Comparison of ENCODE assay signal across 17 cellular contexts in the genomic region with DNA sequence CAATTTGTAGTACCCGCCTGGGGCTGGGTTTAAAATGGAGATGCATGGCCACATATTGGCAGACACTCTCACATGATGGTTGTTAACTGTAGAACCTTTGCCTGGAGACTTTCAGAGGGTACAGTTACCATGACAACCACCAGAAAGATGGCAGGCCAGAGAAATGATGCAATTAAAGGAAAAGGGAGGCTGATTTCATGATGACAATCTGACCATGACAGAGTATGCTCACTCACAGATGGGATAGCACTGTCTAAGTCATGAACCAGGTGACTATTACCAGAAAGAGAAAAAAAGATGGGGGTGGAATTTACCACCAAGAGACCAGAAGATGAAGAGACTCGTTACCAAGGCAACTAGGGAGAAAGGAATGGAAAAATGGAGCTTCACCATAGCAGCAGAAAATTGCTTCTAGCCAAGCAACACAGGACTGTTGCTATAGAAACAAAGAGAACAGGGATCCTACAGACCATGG. TPM values are rescaled to one million over a fixed set of nuclear protein-coding genes. Genes with fewer than 3 reads are reported as not detected.
A peak's percentile ranks its signal among the peaks of the same experiment; 100 is the strongest.
DNase-seq lines count a peak whose midpoint lies in the region; ATAC-seq and TF ChIP-seq lines count a peak whose summit lies in the region.
"Had no signal": no experiment of that assay in that cellular context is flagged by ENCODE, and none has a peak within 500 bp of the region (broad histone marks: within the 10 kb centered on the region; RNA-seq: fewer than 3 reads in every experiment).

No MANE protein-coding gene starts in this region.

- WGBS in esophagus muscularis mucosa: 84% methylated on average over 2 of the region's 2 CpGs

- intact Hi-C loops in esophagus muscularis mucosa (cut with DNase I): no loop called here

- no peaks in the 10 kb centered on the region for H3K27me3 ChIP-seq in esophagus muscularis mucosa
- H3K27me3 ChIP-seq: BE2C had no signal

- TF ChIP-seq CTCF in esophagus muscularis mucosa (IDR thresholded peaks at IDR 0.05): no peak

- no peaks in the 10 kb centered on the region for H3K9me3 ChIP-seq in esophagus muscularis mucosa
- H3K9me3 ChIP-seq: BE2C had no signal

- no peak for TF ChIP-seq POLR2A in esophagus muscularis mucosa (IDR thresholded peaks at IDR 0.05; ENCODE audit: low read depth)

- H3K27ac ChIP-seq in esophagus muscularis mucosa (replicated peaks in 1 of 4): no peak overlapping the region
- H3K27ac ChIP-seq: parathyroid adenoma, SK-N-MC had no signal

- no peak for TF ChIP-seq EP300 in esophagus muscularis mucosa (IDR thresholded peaks at IDR 0.05)

- H3K36me3 ChIP-seq in esophagus muscularis mucosa: no peaks in the 10 kb centered on the region
- H3K36me3 ChIP-seq: BE2C had no signal

- H3K4me1 ChIP-seq in esophagus muscularis mucosa: peaks cover 9 to 17% (median 16%) of the 10 kb centered on the region in 4 donors
- H3K4me1 ChIP-seq: BE2C, parathyroid adenoma had no signal

- ATAC-seq in HG03469 (IDR thresholded peaks at IDR 0.05; ENCODE audit: unreplicated experiment): no peak
- ATAC-seq in GM21381 (IDR thresholded peaks at IDR 0.05; ENCODE audit: unreplicated experiment): no peak
- ATAC-seq in GM18498 (IDR thresholded peaks at IDR 0.05; ENCODE audit: unreplicated experiment): no peak
- ATAC-seq: activated T-cell treated with anti-CD3 and anti-CD28 coated beads, Interleukin-2, amount 50 U/mL, for 4 hours; stimulated activated naive B cell treated with anti-CD40 and anti-IgM and Interleukin-4, amounts not matched to agents 10 μg/mL and 1 μg/mL and 100 μg/mL, for 72 hours had no signal

- DNase-seq in COR-L47 (lab: John Stamatoyannopoulos, UW) (peak; percentile 28), LHCN-M2 (ENCODE audit: low read depth) (peak; percentile 20), NCI-H748 treated with DMSO at 0.1 percent for 48 hours (lab: John Stamatoyannopoulos, UW) (peak; percentile 99), fibroblast of the conjunctiva (ENCODE audit: low read depth) (peak; percentile 21), esophagus muscularis mucosa (ENCODE audit: extremely low spot score) (no peak)
- DNase-seq: activated CD4-positive, CD25-positive, alpha-beta regulatory T cell; activated T-cell treated with anti-CD3 and anti-CD28 coated beads, Interleukin-2, amount 50 U/mL, for 4 hours; BE2C; mammary epithelial cell; NCI-H526; stimulated activated CD4-positive, alpha-beta T cell treated with anti-CD3 and anti-CD28 coated beads, Interleukin-2, amount 100 ng/mL, for 24 hours; stimulated activated naive B cell treated with anti-CD40 and anti-IgM and Interleukin-4, amounts not matched to agents 10 μg/mL and 1 μg/mL and 100 μg/mL, for 72 hours had no signal

- H3K4me3 ChIP-seq in esophagus muscularis mucosa: no peak overlapping the region
- H3K4me3 ChIP-seq: SK-N-MC had no signal

RNA-seq across cellular contexts. Expression of a gene that starts 3.5 kb away (rescaled TPM):
- total RNA-seq in LHCN-M2 (2014; rRNA removed) (23.9 and 25.6 TPM in 2 replicates), esophagus muscularis mucosa (10 to 100 TPM; 13.3 to 24.1 (median 16.5) TPM)
- 7.4 TPM for polyA plus RNA-seq in LHCN-M2 (2012)

RNA-seq across cellular contexts. Expression of a gene that starts 14.9 kb away (rescaled TPM):
- 4.4 and 9.6 TPM in 2 replicates for total RNA-seq in LHCN-M2 (2014; rRNA removed)
- polyA plus RNA-seq in LHCN-M2 (2012): 2.1 TPM
- under 1 TPM; 0.13 to 0.92 (median 0.66) TPM for total RNA-seq in esophagus muscularis mucosa
